In genomic region chr1:161038523-161039153, GRCh38 we compare ENCODE assay signal across 8 cellular contexts. TPM values are rescaled to one million over a fixed set of nuclear protein-coding genes. Genes with fewer than 3 reads are reported as not detected.
DNase-seq lines count a peak whose midpoint lies in the region; ATAC-seq and TF ChIP-seq lines count a peak whose summit lies in the region.

Gene TSTD1, minus strand, starts transcription at chr1:161038964. Its CDS starts 75 bp downstream, at chr1:161038889.

- H3K4me2 ChIP-seq in mesendoderm (ENCODE audit: low read length) (peak within 1 kb of the TSS; percentile 94), GM23248 (ENCODE audit: unreplicated experiment) (no peak within 1 kb of the TSS)

- H3K9me2 ChIP-seq in GM23248 (ENCODE audit: insufficient read depth), result no peaks in the 10 kb centered on the region

- DNase-seq in NCI-H1930 (lab: John Stamatoyannopoulos, UW) (peak; percentile 41 to 54), choroid plexus epithelial cell (ENCODE audit: low read depth) (peak; percentile 14), mesendoderm (peak; percentile 86), GM23248 (no peak)
- DNase-seq in activated CD4-positive, alpha-beta T cell treated with anti-CD3 and anti-CD28 coated beads for 4 hours, result peak; percentile 82 to 84
- peak; percentile 60 for DNase-seq in stimulated activated CD8-positive, alpha-beta memory T cell treated with anti-CD3 and anti-CD28 coated beads, Interleukin-12 subunit alpha, Interleukin-12 subunit beta, amount 100 ng/mL, for 24 hours (ENCODE audit: extremely low read depth)

- H3K9ac ChIP-seq in mesendoderm (ENCODE audit: low read length) (peak within 1 kb of the TSS; percentile 80), GM23248 (no peak within 1 kb of the TSS)

- H3K27me3 ChIP-seq in mesendoderm (ENCODE audit: insufficient read depth, low read length, poor library complexity) (no peaks in the 10 kb centered on the region), GM23248 (replicated peaks; ENCODE audit: insufficient read depth) (no peaks in the 10 kb centered on the region)

- no CpG with 5 or more reads among the region's 54 CpGs for WGBS in mesendoderm (ENCODE audit: extremely low coverage, insufficient coverage, low lambda C conversion rate)
- 81 to 85% methylated on average over 42 to 53 of the region's 54 CpGs for WGBS in GM23248 (ENCODE audit: low coverage in 1 of 2, low lambda C conversion rate in 2 of 2, missing lambda C conversion rate in 2 of 2), 2 experiments

- no peak within 1 kb of the TSS for H2BK5ac ChIP-seq in mesendoderm (ENCODE audit: low read length)

- H3K4ac ChIP-seq in mesendoderm (ENCODE audit: low read depth, low read length), result no peak within 1 kb of the TSS

- H2BK15ac ChIP-seq in mesendoderm (replicated peaks; ENCODE audit: low read depth), result no peak within 1 kb of the TSS

- no peak within 1 kb of the TSS for H4K8ac ChIP-seq in mesendoderm (ENCODE audit: low read depth, low read length)

- ATAC-seq in HG02623 (IDR thresholded peaks at IDR 0.05; ENCODE audit: unreplicated experiment), result peak; percentile 81

- H3K79me2 ChIP-seq in mesendoderm (ENCODE audit: control insufficient read depth, insufficient read depth, low read length), result peaks cover 5% of the 10 kb centered on the region
- peaks cover 20% of the 10 kb centered on the region for H3K79me2 ChIP-seq in GM23248 (ENCODE audit: insufficient read depth)

- peaks cover 10% of the 10 kb centered on the region for H3K79me1 ChIP-seq in mesendoderm (ENCODE audit: low read length)

- H3K4me3 ChIP-seq in choroid plexus epithelial cell (ENCODE audit: low read depth, low read length), result peak within 1 kb of the TSS; percentile 53
- H3K4me3 ChIP-seq in mesendoderm (ENCODE audit: low read length), result peak within 1 kb of the TSS; percentile 86
- no peak within 1 kb of the TSS for H3K4me3 ChIP-seq in GM23248

- H4K5ac ChIP-seq in mesendoderm (ENCODE audit: low read length), result no peak within 1 kb of the TSS

- peaks cover 5% of the 10 kb centered on the region; the same call in 1 of the 2 replicates for H3F3A ChIP-seq in GM23248 (ENCODE audit: insufficient read depth)

- H3K36me3 ChIP-seq in mesendoderm (ENCODE audit: control insufficient read depth, insufficient read depth, low read length) (peaks cover 22% of the 10 kb centered on the region), GM23248 (ENCODE audit: low read depth) (peaks cover 7% of the 10 kb centered on the region; the same call in 1 of the 2 replicates)

- H3K27ac ChIP-seq in mesendoderm (ENCODE audit: low read depth, low read length) (peak within 1 kb of the TSS; percentile 5), GM23248 (no peak within 1 kb of the TSS)

- H3K18ac ChIP-seq in mesendoderm (ENCODE audit: low read length), result no peak within 1 kb of the TSS

- H2AFZ ChIP-seq in GM23248, result no peak within 1 kb of the TSS

- peak; percentile 20 for TF ChIP-seq CTCF in GM12873 (IDR thresholded peaks at IDR 0.05; ENCODE audit: insufficient read depth, low read depth, low read length, missing control alignments)
- no peak for TF ChIP-seq CTCF in choroid plexus epithelial cell (conservative IDR thresholded peaks at IDR 0.05; ENCODE audit: low read depth, low read length)

- H4K20me1 ChIP-seq in GM23248 (ENCODE audit: insufficient read depth), result no peaks in the 10 kb centered on the region

- peak within 1 kb of the TSS; percentile 92 for H3K56ac ChIP-seq in mesendoderm (ENCODE audit: low read length)

- H2AK5ac ChIP-seq in mesendoderm (ENCODE audit: low read length), result no peak within 1 kb of the TSS

- no peak within 1 kb of the TSS for H2BK120ac ChIP-seq in mesendoderm (ENCODE audit: low read depth, low read length)

- H3K9me3 ChIP-seq in GM23248 (ENCODE audit: low read depth), result no peaks in the 10 kb centered on the region

- in situ Hi-C loops in GM23248 (cut with MboI), result no loop called here

- H3K23ac ChIP-seq in mesendoderm (ENCODE audit: low read length), result peak within 1 kb of the TSS; percentile 66

- H3K4me1 ChIP-seq in mesendoderm (ENCODE audit: control insufficient read depth, low read depth, low read length) (peaks cover 3% of the 10 kb centered on the region), GM23248 (ENCODE audit: insufficient read depth) (no peaks in the 10 kb centered on the region)

RNA-seq across cellular contexts. Expression of gene TSTD1, which starts in this region (rescaled TPM):
- polyA plus RNA-seq in mesendoderm (2013, experiment 1 of 2), result 58.3 TPM
- 59.3 TPM for polyA plus RNA-seq in mesendoderm (2013, experiment 2 of 2)
- not detected in 2 replicates for total RNA-seq in GM23248 (2014; rRNA removed; shearing (Covaris generic))
- polyA plus RNA-seq in GM23248 (2016; fragmentation: Nextera tagmentation; extraction: Ambion mirVana), result not detected in 2 replicates
